8 cellular contexts compared by ENCODE assay signal in genomic region chr15:53586815-53587214, GRCh38.
DNase-seq lines count a peak whose midpoint lies in the region; ATAC-seq and TF ChIP-seq lines count a peak whose summit lies in the region.

No MANE protein-coding gene starts in this region.

- no peaks in the 10 kb centered on the region for H3K4me1 ChIP-seq in mesendoderm (ENCODE audit: control insufficient read depth, low read depth, low read length)

- DNase-seq in Calu3 = peak; percentile 59
- peak; percentile 19 for DNase-seq in activated CD4-positive, alpha-beta memory T cell treated with anti-CD3 and anti-CD28 coated beads, Interleukin-2, amount 10 ng/mL, durations not matched to agents 7 days and 5 days
- DNase-seq in mesendoderm = peak; percentile 83
- no peak for DNase-seq in NCI-H2227 (lab: John Stamatoyannopoulos, UW; ENCODE audit: unreplicated experiment)
- DNase-seq in NCI-H2107 (lab: John Stamatoyannopoulos, UW) = no peak
- no peak for DNase-seq in glomerular visceral epithelial cell (ENCODE audit: extremely low spot score)

- intact Hi-C loops in Calu3 (cut with micrococcal nuclease; ENCODE audit: unreplicated experiment) = loop anchor here (5.0 kb wide), 1 partner anchor 70 kb away; no protein-coding TSS in a partner anchor

- H3K79me1 ChIP-seq in mesendoderm (ENCODE audit: low read length) = no peaks in the 10 kb centered on the region

- TF ChIP-seq RAD21 in Ishikawa (IDR thresholded peaks at IDR 0.05; ENCODE audit: low read depth) = peak; percentile 13; the same call in 1 of the 2 replicates

- no peak overlapping the region for H4K8ac ChIP-seq in mesendoderm (ENCODE audit: low read depth, low read length)

- no peak overlapping the region for H3K27ac ChIP-seq in mesendoderm (ENCODE audit: low read depth, low read length)

- no peak overlapping the region for H2BK120ac ChIP-seq in mesendoderm (ENCODE audit: low read depth, low read length)

- no peaks in the 10 kb centered on the region for H3K36me3 Mint-ChIP-seq in Calu3 (ENCODE audit: insufficient read depth, unreplicated experiment)
- no peaks in the 10 kb centered on the region for H3K36me3 Mint-ChIP-seq in activated CD4-positive, alpha-beta memory T cell treated with anti-CD3 and anti-CD28 coated beads, Interleukin-2, amount 10 ng/mL, durations not matched to agents 7 days and 5 days (ENCODE audit: low read depth)

- no peak overlapping the region for H3K18ac ChIP-seq in mesendoderm (ENCODE audit: low read length)

- H3K56ac ChIP-seq in mesendoderm (ENCODE audit: low read length) = no peak overlapping the region

- H2BK15ac ChIP-seq in mesendoderm (replicated peaks; ENCODE audit: low read depth) = no peak overlapping the region

- TF ChIP-seq CTCF in Calu3 (IDR thresholded peaks at IDR 0.05; ENCODE audit: unreplicated experiment) = peak; percentile 40

- no peaks in the 10 kb centered on the region for H3K9me3 Mint-ChIP-seq in Calu3 (ENCODE audit: low read depth, unreplicated experiment)
- H3K9me3 Mint-ChIP-seq in activated CD4-positive, alpha-beta memory T cell treated with anti-CD3 and anti-CD28 coated beads, Interleukin-2, amount 10 ng/mL, durations not matched to agents 7 days and 5 days = no peaks in the 10 kb centered on the region

- no peaks in the 10 kb centered on the region for H3K79me2 ChIP-seq in mesendoderm (ENCODE audit: control insufficient read depth, insufficient read depth, low read length)

- H3K9ac ChIP-seq in mesendoderm (ENCODE audit: low read length) = no peak overlapping the region

- H3K27me3 ChIP-seq in mesendoderm (ENCODE audit: insufficient read depth, low read length, poor library complexity) = no peaks in the 10 kb centered on the region

- no peak overlapping the region for H3K4ac ChIP-seq in mesendoderm (ENCODE audit: low read depth, low read length)

- peaks cover 19% of the 10 kb centered on the region for H3K4me1 Mint-ChIP-seq in Calu3 (ENCODE audit: low read depth, unreplicated experiment)
- no peaks in the 10 kb centered on the region for H3K4me1 Mint-ChIP-seq in activated CD4-positive, alpha-beta memory T cell treated with anti-CD3 and anti-CD28 coated beads, Interleukin-2, amount 10 ng/mL, durations not matched to agents 7 days and 5 days

- H2AK5ac ChIP-seq in mesendoderm (ENCODE audit: low read length) = no peak overlapping the region

- no peak overlapping the region for H3K4me3 ChIP-seq in mesendoderm (ENCODE audit: low read length)

- POLR2A ChIA-PET in activated CD4-positive, alpha-beta memory T cell treated with anti-CD3 and anti-CD28 coated beads, Interleukin-2, amount 10 ng/mL, durations not matched to agents 7 days and 5 days (lab: Charles Lee) = no interaction called here

- H3K4me3 Mint-ChIP-seq in Calu3 (ENCODE audit: low read depth, unreplicated experiment) = no peak overlapping the region
- H3K4me3 Mint-ChIP-seq in activated CD4-positive, alpha-beta memory T cell treated with anti-CD3 and anti-CD28 coated beads, Interleukin-2, amount 10 ng/mL, durations not matched to agents 7 days and 5 days = no peak overlapping the region

- H3K4me2 ChIP-seq in mesendoderm (ENCODE audit: low read length) = no peak overlapping the region

- no TSS peak for BruUV-seq in Calu3 (replicated peaks; lab: Mats Ljungman, UMichigan)

- no peak overlapping the region for H3K23ac ChIP-seq in mesendoderm (ENCODE audit: low read length)

- TF ChIP-seq EP300 in Ishikawa (IDR thresholded peaks at IDR 0.05; ENCODE audit: borderline replicate concordance) = no peak

- no peak overlapping the region for H4K5ac ChIP-seq in mesendoderm (ENCODE audit: low read length)

- no peak overlapping the region for H2BK5ac ChIP-seq in mesendoderm (ENCODE audit: low read length)

- no peaks in the 10 kb centered on the region for H3K27me3 Mint-ChIP-seq in Calu3 (ENCODE audit: unreplicated experiment)
- H3K27me3 Mint-ChIP-seq in activated CD4-positive, alpha-beta memory T cell treated with anti-CD3 and anti-CD28 coated beads, Interleukin-2, amount 10 ng/mL, durations not matched to agents 7 days and 5 days = no peaks in the 10 kb centered on the region

- no peak overlapping the region for H3K27ac Mint-ChIP-seq in Calu3 (ENCODE audit: unreplicated experiment)
- H3K27ac Mint-ChIP-seq in activated CD4-positive, alpha-beta memory T cell treated with anti-CD3 and anti-CD28 coated beads, Interleukin-2, amount 10 ng/mL, durations not matched to agents 7 days and 5 days = no peak overlapping the region

- WGBS in mesendoderm (ENCODE audit: extremely low coverage, insufficient coverage, low lambda C conversion rate) = no CpG with 5 or more reads among the region's 3 CpGs

- CTCF ChIA-PET in Calu3 (lab: Charles Lee) = no interaction called here
- CTCF ChIA-PET in activated CD4-positive, alpha-beta memory T cell treated with anti-CD3 and anti-CD28 coated beads, Interleukin-2, amount 10 ng/mL, durations not matched to agents 7 days and 5 days (lab: Charles Lee) = no interaction called here

- ATAC-seq in GM18868 (IDR thresholded peaks at IDR 0.05; ENCODE audit: unreplicated experiment) = peak; percentile 90

- H3K36me3 ChIP-seq in mesendoderm (ENCODE audit: control insufficient read depth, insufficient read depth, low read length) = no peaks in the 10 kb centered on the region

TF ChIP-seq in Ishikawa, 13 proteins besides CTCF, POLR2A, EP300 and RAD21:
- TF ChIP-seq, protein P1, sequence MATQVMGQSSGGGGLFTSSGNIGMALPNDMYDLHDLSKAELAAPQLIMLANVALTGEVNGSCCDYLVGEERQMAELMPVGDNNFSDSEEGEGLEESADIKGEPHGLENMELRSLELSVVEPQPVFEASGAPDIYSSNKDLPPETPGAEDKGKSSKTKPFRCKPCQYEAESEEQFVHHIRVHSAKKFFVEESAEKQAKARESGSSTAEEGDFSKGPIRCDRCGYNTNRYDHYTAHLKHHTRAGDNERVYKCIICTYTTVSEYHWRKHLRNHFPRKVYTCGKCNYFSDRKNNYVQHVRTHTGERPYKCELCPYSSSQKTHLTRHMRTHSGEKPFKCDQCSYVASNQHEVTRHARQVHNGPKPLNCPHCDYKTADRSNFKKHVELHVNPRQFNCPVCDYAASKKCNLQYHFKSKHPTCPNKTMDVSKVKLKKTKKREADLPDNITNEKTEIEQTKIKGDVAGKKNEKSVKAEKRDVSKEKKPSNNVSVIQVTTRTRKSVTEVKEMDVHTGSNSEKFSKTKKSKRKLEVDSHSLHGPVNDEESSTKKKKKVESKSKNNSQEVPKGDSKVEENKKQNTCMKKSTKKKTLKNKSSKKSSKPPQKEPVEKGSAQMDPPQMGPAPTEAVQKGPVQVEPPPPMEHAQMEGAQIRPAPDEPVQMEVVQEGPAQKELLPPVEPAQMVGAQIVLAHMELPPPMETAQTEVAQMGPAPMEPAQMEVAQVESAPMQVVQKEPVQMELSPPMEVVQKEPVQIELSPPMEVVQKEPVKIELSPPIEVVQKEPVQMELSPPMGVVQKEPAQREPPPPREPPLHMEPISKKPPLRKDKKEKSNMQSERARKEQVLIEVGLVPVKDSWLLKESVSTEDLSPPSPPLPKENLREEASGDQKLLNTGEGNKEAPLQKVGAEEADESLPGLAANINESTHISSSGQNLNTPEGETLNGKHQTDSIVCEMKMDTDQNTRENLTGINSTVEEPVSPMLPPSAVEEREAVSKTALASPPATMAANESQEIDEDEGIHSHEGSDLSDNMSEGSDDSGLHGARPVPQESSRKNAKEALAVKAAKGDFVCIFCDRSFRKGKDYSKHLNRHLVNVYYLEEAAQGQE (IDR thresholded peaks at IDR 0.05; ENCODE audit: low read depth) = no peak
- peak; percentile 55 for TF ChIP-seq CEBPB (IDR thresholded peaks at IDR 0.05)
TF ChIP-seq in Ishikawa: peak in this region for 1.

Comparison
In these comparisons a context has a peak if more than half of its experiments do, and no peak if none do; other contexts are left out.
1. DNase-seq: peak in Calu3 (single experiment), activated CD4-positive, alpha-beta memory T cell treated with anti-CD3 and anti-CD28 coated beads, Interleukin-2, amount 10 ng/mL, durations not matched to agents 7 days and 5 days (single experiment) and mesendoderm (single experiment); none in NCI-H2227 (single experiment), NCI-H2107 (single experiment) and glomerular visceral epithelial cell (single experiment).